Comparison of ENCODE assay signal across 9 cellular contexts in genomic region chr6:137928286-137928685, GRCh38.
A peak's percentile ranks its signal among the peaks of the same experiment; 100 is the strongest.
DNase-seq lines count a peak whose midpoint lies in the region; ATAC-seq, FAIRE-seq and TF ChIP-seq lines count a peak whose summit lies in the region.
"Had no signal": no experiment of that assay in that cellular context is flagged by ENCODE, and none has a peak within 500 bp of the region (broad histone marks: within the 10 kb centered on the region; RNA-seq: fewer than 3 reads in every experiment).

No MANE protein-coding gene starts in this region.

- H4K20me1 ChIP-seq in Karpas-422 (ENCODE audit: insufficient read depth, low read depth, low read length) = no peaks in the 10 kb centered on the region

- H3K4me2 ChIP-seq in Karpas-422 (ENCODE audit: low read depth, low read length, poor library complexity, severe bottlenecking) = no peak overlapping the region

- peak; percentile 40 for DNase-seq in activated naive CD4-positive, alpha-beta T cell treated with Interleukin-2 at 50 U/mL for 16 hours
- no peak for DNase-seq in activated naive CD4-positive, alpha-beta T cell (lab: John Stamatoyannopoulos, UW)
- no peak for DNase-seq in activated naive CD8-positive, alpha-beta T cell treated with anti-CD3 and anti-CD28 coated beads, Interleukin-2, amount 10 ng/mL, durations not matched to agents 7 days and 5 days
- peak; percentile 27 to 38 for DNase-seq in stimulated activated naive CD8-positive, alpha-beta T cell treated with anti-CD3 and anti-CD28 coated beads, Interleukin-15, amount 100 ng/mL, for 72 hours
- no peak for DNase-seq in D721Med (ENCODE audit: insufficient read length, low spot score)
- no peak for DNase-seq in NCI-H187 (lab: John Stamatoyannopoulos, UW)
- no peak for DNase-seq in Karpas-422
- DNase-seq: occipital lobe had no signal

- H3K9me3 Mint-ChIP-seq in activated naive CD8-positive, alpha-beta T cell treated with anti-CD3 and anti-CD28 coated beads, Interleukin-2, amount 10 ng/mL, durations not matched to agents 7 days and 5 days = no peaks in the 10 kb centered on the region
- no peaks in the 10 kb centered on the region for H3K9me3 Mint-ChIP-seq in stimulated activated naive CD8-positive, alpha-beta T cell treated with anti-CD3 and anti-CD28 coated beads, Interleukin-15, amount 100 ng/mL, for 72 hours

- no peak overlapping the region for H2AFZ ChIP-seq in Karpas-422 (ENCODE audit: low read length)

- H3K4me1 ChIP-seq in Karpas-422 (ENCODE audit: low read length) = peaks cover 4% of the 10 kb centered on the region; the same call in 1 of the 2 replicates

- peak; percentile 19 for ATAC-seq in activated naive CD8-positive, alpha-beta T cell treated with anti-CD3 and anti-CD28 coated beads, Interleukin-2, amount 10 ng/mL, durations not matched to agents 7 days and 5 days (ENCODE audit: low read depth)
- ATAC-seq in stimulated activated naive CD8-positive, alpha-beta T cell treated with anti-CD3 and anti-CD28 coated beads, Interleukin-15, amount 100 ng/mL, for 72 hours = peak; percentile 59

- H3K9me2 ChIP-seq in Karpas-422 (replicated peaks; ENCODE audit: insufficient read depth, low read length) = no peaks in the 10 kb centered on the region

- H3K27ac ChIP-seq in KOPT-K1 (ENCODE audit: low read depth, low read length, poor library complexity, severe bottlenecking) = peak overlapping the region; percentile 90
- no peak overlapping the region for H3K27ac ChIP-seq in Karpas-422 (ENCODE audit: low read length)

- no peaks in the 10 kb centered on the region for H3K27me3 Mint-ChIP-seq in activated naive CD8-positive, alpha-beta T cell treated with anti-CD3 and anti-CD28 coated beads, Interleukin-2, amount 10 ng/mL, durations not matched to agents 7 days and 5 days
- no peaks in the 10 kb centered on the region for H3K27me3 Mint-ChIP-seq in stimulated activated naive CD8-positive, alpha-beta T cell treated with anti-CD3 and anti-CD28 coated beads, Interleukin-15, amount 100 ng/mL, for 72 hours

- H3K36me3 ChIP-seq in KOPT-K1 (ENCODE audit: insufficient read depth, low read length) (no peaks in the 10 kb centered on the region), Karpas-422 (ENCODE audit: insufficient read depth, low read length) (no peaks in the 10 kb centered on the region)

- H3K9me3 ChIP-seq in KOPT-K1 (ENCODE audit: insufficient read depth, low read length, poor library complexity, severe bottlenecking) (no peaks in the 10 kb centered on the region), Karpas-422 (ENCODE audit: low read length) (no peaks in the 10 kb centered on the region)

- peak overlapping the region; percentile 22 for H3K27ac Mint-ChIP-seq in activated naive CD8-positive, alpha-beta T cell treated with anti-CD3 and anti-CD28 coated beads, Interleukin-2, amount 10 ng/mL, durations not matched to agents 7 days and 5 days
- H3K27ac Mint-ChIP-seq in stimulated activated naive CD8-positive, alpha-beta T cell treated with anti-CD3 and anti-CD28 coated beads, Interleukin-15, amount 100 ng/mL, for 72 hours = peak overlapping the region; percentile 69 to 95

- H3K4me3 ChIP-seq in Karpas-422 (ENCODE audit: low read length) = no peak overlapping the region

- POLR2A ChIA-PET in activated naive CD8-positive, alpha-beta T cell treated with anti-CD3 and anti-CD28 coated beads, Interleukin-2, amount 10 ng/mL, durations not matched to agents 7 days and 5 days (lab: Charles Lee) = interaction anchor here (1.0 to 1.4 kb wide), 2 partner anchors 47 to 57 kb away, joined by 3 to 5 read pairs; no protein-coding TSS in a partner anchor

- H3K4me1 Mint-ChIP-seq in activated naive CD8-positive, alpha-beta T cell treated with anti-CD3 and anti-CD28 coated beads, Interleukin-2, amount 10 ng/mL, durations not matched to agents 7 days and 5 days = peaks cover 31% of the 10 kb centered on the region
- peaks cover 84% of the 10 kb centered on the region for H3K4me1 Mint-ChIP-seq in stimulated activated naive CD8-positive, alpha-beta T cell treated with anti-CD3 and anti-CD28 coated beads, Interleukin-15, amount 100 ng/mL, for 72 hours

- no peak for TF ChIP-seq CTCF in D721Med (IDR thresholded peaks at IDR 0.05; ENCODE audit: insufficient read depth, missing control alignments)

- no peak overlapping the region for H3K9ac ChIP-seq in Karpas-422 (ENCODE audit: low read length)

- no peaks in the 10 kb centered on the region for H3K36me3 Mint-ChIP-seq in activated naive CD8-positive, alpha-beta T cell treated with anti-CD3 and anti-CD28 coated beads, Interleukin-2, amount 10 ng/mL, durations not matched to agents 7 days and 5 days

- no peaks in the 10 kb centered on the region for H3K79me2 ChIP-seq in Karpas-422 (ENCODE audit: low read length)

- no peak overlapping the region for H3K4me3 Mint-ChIP-seq in activated naive CD8-positive, alpha-beta T cell treated with anti-CD3 and anti-CD28 coated beads, Interleukin-2, amount 10 ng/mL, durations not matched to agents 7 days and 5 days
- H3K4me3 Mint-ChIP-seq in stimulated activated naive CD8-positive, alpha-beta T cell treated with anti-CD3 and anti-CD28 coated beads, Interleukin-15, amount 100 ng/mL, for 72 hours = peak overlapping the region; percentile 63 to 77

- FAIRE-seq in D721Med (lab: Jason Lieb, UNC) = no peak

- H3K27me3 ChIP-seq in Karpas-422 (ENCODE audit: low read length) = no peaks in the 10 kb centered on the region

Comparison
In these comparisons a context has a peak if more than half of its experiments do, and no peak if none do; other contexts are left out.
1. DNase-seq: peak in activated naive CD4-positive, alpha-beta T cell treated with Interleukin-2 at 50 U/mL for 16 hours (single experiment) and stimulated activated naive CD8-positive, alpha-beta T cell treated with anti-CD3 and anti-CD28 coated beads, Interleukin-15, amount 100 ng/mL, for 72 hours (2 of 2); none in activated naive CD4-positive, alpha-beta T cell (0 of 4), activated naive CD8-positive, alpha-beta T cell treated with anti-CD3 and anti-CD28 coated beads, Interleukin-2, amount 10 ng/mL, durations not matched to agents 7 days and 5 days (single experiment), D721Med (single experiment), NCI-H187 (0 of 2) and Karpas-422 (single experiment).